Comparison of ENCODE assay signal across 16 cellular contexts in the genomic region with DNA sequence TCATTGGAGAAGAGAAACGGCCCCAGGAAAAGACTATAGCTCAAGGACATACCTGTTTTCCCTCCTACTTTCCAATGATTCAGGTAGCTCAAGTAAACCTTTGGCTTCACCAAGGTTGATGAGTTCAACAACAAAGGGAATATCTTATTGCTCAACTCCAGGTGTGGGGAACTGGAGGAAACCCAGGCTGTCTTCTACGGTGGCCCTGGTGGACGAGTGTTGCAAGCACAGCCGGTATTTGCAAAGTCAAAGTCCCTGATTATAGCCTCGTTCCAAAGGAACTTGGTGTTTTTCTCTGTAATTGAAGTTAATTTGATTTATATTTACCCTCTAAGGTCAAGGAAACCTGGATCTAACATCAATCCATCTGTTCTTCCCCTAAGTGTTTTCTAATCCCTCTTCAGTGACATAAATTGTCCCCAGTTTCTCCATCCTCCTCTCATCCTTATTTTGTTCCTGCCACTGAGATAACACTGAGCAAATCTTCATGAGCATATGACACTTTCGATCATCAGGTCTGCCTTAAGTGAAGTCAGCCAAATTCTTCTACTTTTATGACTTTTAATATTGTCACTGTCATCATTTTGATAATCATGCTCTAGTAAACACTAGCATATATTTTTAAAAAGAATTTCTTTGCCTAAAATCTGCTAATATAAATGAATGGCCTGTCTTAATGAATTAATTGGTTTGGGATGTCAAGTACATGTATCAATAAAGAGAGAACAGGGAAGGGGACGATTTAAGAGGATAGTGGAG.
DNase-seq lines count a peak whose midpoint lies in the region; ATAC-seq and TF ChIP-seq lines count a peak whose summit lies in the region.
"Had no signal": no experiment of that assay in that cellular context is flagged by ENCODE, and none has a peak within 500 bp of the region (broad histone marks: within the 10 kb centered on the region; RNA-seq: fewer than 3 reads in every experiment).

No MANE protein-coding gene starts in this region.

- H3K9me3 Mint-ChIP-seq in MCF 10A (ENCODE audit: unreplicated experiment), result peaks cover 8% of the 10 kb centered on the region

- no peak overlapping the region for H3K4me3 Mint-ChIP-seq in MCF 10A (ENCODE audit: unreplicated experiment)
- H3K4me3 Mint-ChIP-seq: activated naive CD8-positive, alpha-beta T cell had no signal

- H3K27ac ChIP-seq in breast epithelium (no peak overlapping the region), brain microvascular endothelial cell (no peak overlapping the region), uterus (no peak overlapping the region)

- H3K4me1 ChIP-seq in breast epithelium (no peaks in the 10 kb centered on the region), uterus (no peaks in the 10 kb centered on the region)

- POLR2A ChIA-PET in MCF 10A (lab: Yijun Ruan, JAX), result interaction anchor here (0.7 kb wide), 1 partner anchor 479 kb away, joined by 5 read pairs; no protein-coding TSS in a partner anchor

- DNase-seq in MCF 10A (ENCODE audit: unreplicated experiment), result peak; percentile 46
- DNase-seq in breast epithelium (ENCODE audit: low spot score in 2 of 2), result no peak
- no peak for DNase-seq in brain microvascular endothelial cell
- peak in 1 of 2 donors; percentile 7 for DNase-seq in left colon
- DNase-seq in DMS153 (lab: John Stamatoyannopoulos, UW), result no peak
- DNase-seq in uterus, result no peak
- no peak for DNase-seq in mesenteric fat pad (ENCODE audit: low spot score)
- DNase-seq: activated CD4-positive, alpha-beta T cell treated with anti-CD3 and anti-CD28 coated beads for 48 hours; activated T-cell treated with anti-CD3 and anti-CD28 coated beads for 4 hours; cerebellar nuclear complex; left cardiac atrium; NCI-H187 treated with DMSO at 0.1 percent for 48 hours; NCI-H69; T-helper 2 cell had no signal

- ATAC-seq in left colon (peak; percentile 69), HG02973 (IDR thresholded peaks at IDR 0.05; ENCODE audit: unreplicated experiment) (no peak)
- ATAC-seq: left cardiac atrium had no signal

- no peaks in the 10 kb centered on the region for H3K36me3 Mint-ChIP-seq in MCF 10A (ENCODE audit: insufficient read depth, unreplicated experiment)
- H3K36me3 Mint-ChIP-seq: activated naive CD8-positive, alpha-beta T cell had no signal

- H3K9me3 ChIP-seq in breast epithelium (peaks cover 0 to 19% of the 10 kb centered on the region in 2 donors), uterus (no peaks in the 10 kb centered on the region)

- H3K27ac Mint-ChIP-seq in MCF 10A (ENCODE audit: low read depth, unreplicated experiment), result no peak overlapping the region
- H3K27ac Mint-ChIP-seq: activated naive CD8-positive, alpha-beta T cell had no signal

- TF ChIP-seq POLR2A in breast epithelium (IDR thresholded peaks at IDR 0.05) (no peak), uterus (IDR thresholded peaks at IDR 0.05) (no peak)

- intact Hi-C loops in MCF 10A (cut with micrococcal nuclease) (no loop called here), breast epithelium (cut with DNase I; ENCODE audit: low total_unique reads) (loop anchor here (5.0 kb wide), 1 partner anchor 1069 kb away; no protein-coding TSS in a partner anchor), left colon (cut with DNase I, micrococcal nuclease) (no loop called here), uterus (cut with DNase I; ENCODE audit: low total_unique reads) (no loop called here)

- CTCF ChIA-PET in MCF 10A (lab: Yijun Ruan, JAX), result interaction anchor here (0.7 kb wide), 1 partner anchor 36 kb away, joined by 6 read pairs; no protein-coding TSS in a partner anchor

- H3K36me3 ChIP-seq in breast epithelium (no peaks in the 10 kb centered on the region), brain microvascular endothelial cell (replicated peaks) (no peaks in the 10 kb centered on the region), uterus (no peaks in the 10 kb centered on the region)

- H3K27me3 Mint-ChIP-seq in MCF 10A (ENCODE audit: insufficient read depth, unreplicated experiment), result no peaks in the 10 kb centered on the region

- in situ Hi-C loops in brain microvascular endothelial cell (cut with HindIII; ENCODE audit: low pct_ligation_motif_present, low sequenced_read_pairs), result no loop called here

- no peak overlapping the region for H3K4me3 ChIP-seq in breast epithelium
- no peak overlapping the region for H3K4me3 ChIP-seq in brain microvascular endothelial cell (ENCODE audit: low read depth, low read length)
- no peak overlapping the region for H3K4me3 ChIP-seq in uterus

- TF ChIP-seq CTCF in MCF 10A (IDR thresholded peaks at IDR 0.05; ENCODE audit: unreplicated experiment), result no peak
- no peak for TF ChIP-seq CTCF in breast epithelium (IDR thresholded peaks at IDR 0.05)
- TF ChIP-seq CTCF in brain microvascular endothelial cell (IDR thresholded peaks at IDR 0.05; ENCODE audit: low read depth, low read length, missing control alignments), result peak; percentile 50
- TF ChIP-seq CTCF in uterus (IDR thresholded peaks at IDR 0.05), result no peak

- no TSS peak for BruUV-seq in MCF 10A (replicated peaks; lab: Mats Ljungman, UMichigan)

- no peaks in the 10 kb centered on the region for H3K4me1 Mint-ChIP-seq in MCF 10A (ENCODE audit: insufficient read depth, unreplicated experiment)

- H3K27me3 ChIP-seq in breast epithelium (no peaks in the 10 kb centered on the region), brain microvascular endothelial cell (replicated peaks) (no peaks in the 10 kb centered on the region), uterus (no peaks in the 10 kb centered on the region)
